8 cellular contexts compared by ENCODE assay signal in genomic region chr9:14315754-14316573, GRCh38. TPM values are rescaled to one million over a fixed set of nuclear protein-coding genes. Genes with fewer than 3 reads are reported as not detected.
DNase-seq lines count a peak whose midpoint lies in the region; ATAC-seq and TF ChIP-seq lines count a peak whose summit lies in the region.

No MANE protein-coding gene starts in this region.

- DNase-seq in T-helper 2 cell treated with Interferon-gamma antibody and Interleukin-4, amounts not matched to agents 5 μg/mL and 100 μg/mL, for 36 hours (ENCODE audit: low spot score) = no peak
- no peak for DNase-seq in T-helper 2 cell
- DNase-seq in RWPE1 (ENCODE audit: low spot score) = no peak
- DNase-seq in epithelial cell of esophagus (ENCODE audit: low read depth) = no peak
- peak; percentile 40 to 59 (median 59) for DNase-seq in mucosa of descending colon
- no peak for DNase-seq in vagina (ENCODE audit: extremely low spot score in 2 of 2)
- DNase-seq in activated gamma-delta T cell treated with Interleukin-2 at 50 U/mL for 16 hours = no peak
- DNase-seq in LoVo (ENCODE audit: low spot score) = no peak

- intact Hi-C loops in mucosa of descending colon (cut with DNase I, micrococcal nuclease) (no loop called here), vagina (cut with DNase I) (loop anchor here (2.0 to 10.0 kb wide), 2 partner anchors 31 to 221 kb away; no protein-coding TSS in a partner anchor)

- H3K9me3 ChIP-seq in mucosa of descending colon = no peaks in the 10 kb centered on the region
- no peaks in the 10 kb centered on the region for H3K9me3 ChIP-seq in vagina

- TF ChIP-seq CTCF in RWPE1 (conservative IDR thresholded peaks at IDR 0.05; ENCODE audit: low read depth) (no peak), epithelial cell of esophagus (IDR thresholded peaks at IDR 0.05; ENCODE audit: insufficient read depth, low read depth, low read length, missing control alignments) (no peak), mucosa of descending colon (IDR thresholded peaks at IDR 0.05) (no peak), vagina (IDR thresholded peaks at IDR 0.05) (no peak)

- H3K27ac ChIP-seq in RWPE1 (peak overlapping the region; percentile 100), vagina (peak overlapping the region; percentile 96)

- peaks cover 18% of the 10 kb centered on the region for H3K4me1 Mint-ChIP-seq in T-helper 2 cell treated with Interferon-gamma antibody and Interleukin-4, amounts not matched to agents 5 μg/mL and 100 μg/mL, for 36 hours (ENCODE audit: low read depth)

- H3K9me3 Mint-ChIP-seq in T-helper 2 cell treated with Interferon-gamma antibody and Interleukin-4, amounts not matched to agents 5 μg/mL and 100 μg/mL, for 36 hours = no peaks in the 10 kb centered on the region

- H3K27me3 ChIP-seq in vagina = no peaks in the 10 kb centered on the region

- ATAC-seq in mucosa of descending colon = no peak

- H3K27ac Mint-ChIP-seq in T-helper 2 cell treated with Interferon-gamma antibody and Interleukin-4, amounts not matched to agents 5 μg/mL and 100 μg/mL, for 36 hours = peak overlapping the region; percentile 45

- H3K27me3 Mint-ChIP-seq in T-helper 2 cell treated with Interferon-gamma antibody and Interleukin-4, amounts not matched to agents 5 μg/mL and 100 μg/mL, for 36 hours (ENCODE audit: low read depth) = peaks cover 75% of the 10 kb centered on the region

- peak overlapping the region; percentile 85 for H3K4me3 Mint-ChIP-seq in T-helper 2 cell treated with Interferon-gamma antibody and Interleukin-4, amounts not matched to agents 5 μg/mL and 100 μg/mL, for 36 hours

- POLR2A ChIA-PET in RWPE1 (lab: Yijun Ruan, JAX; ENCODE audit: low non-redundant PET) = no interaction called here

- H3K4me3 ChIP-seq in epithelial cell of esophagus (ENCODE audit: low read length) (peak overlapping the region; percentile 62), mucosa of descending colon (no peak overlapping the region), vagina (peak overlapping the region; percentile 75 to 86)

- CTCF ChIA-PET in RWPE1 (lab: Yijun Ruan, JAX) = no interaction called here

- H3K36me3 ChIP-seq in mucosa of descending colon (ENCODE audit: low read depth) = no peaks in the 10 kb centered on the region
- no peaks in the 10 kb centered on the region for H3K36me3 ChIP-seq in vagina

- TF ChIP-seq POLR2A in vagina (IDR thresholded peaks at IDR 0.05) = no peak

- H3K36me3 Mint-ChIP-seq in T-helper 2 cell treated with Interferon-gamma antibody and Interleukin-4, amounts not matched to agents 5 μg/mL and 100 μg/mL, for 36 hours (ENCODE audit: low read depth) = peaks cover 8% of the 10 kb centered on the region

- H3K4me1 ChIP-seq in mucosa of descending colon (ENCODE audit: low read depth) (peaks cover 18% of the 10 kb centered on the region), vagina (peaks cover 68% of the 10 kb centered on the region)

RNA-seq across cellular contexts. Expression of gene NFIB, which starts 2.0 kb away (rescaled TPM):
- total RNA-seq in mucosa of descending colon (10 to 100 TPM; 59.7 to 85.5 (median 62.6) TPM), vagina (73.4 TPM)

Comparison
In these comparisons a context has a peak if more than half of its experiments do, and no peak if none do; other contexts are left out.
1. DNase-seq: peak in mucosa of descending colon (3 of 3); none in T-helper 2 cell treated with Interferon-gamma antibody and Interleukin-4, amounts not matched to agents 5 μg/mL and 100 μg/mL, for 36 hours (single experiment), T-helper 2 cell (0 of 5), RWPE1 (single experiment), epithelial cell of esophagus (single experiment), vagina (0 of 2), activated gamma-delta T cell treated with Interleukin-2 at 50 U/mL for 16 hours (single experiment) and LoVo (single experiment).